In the genomic region with DNA sequence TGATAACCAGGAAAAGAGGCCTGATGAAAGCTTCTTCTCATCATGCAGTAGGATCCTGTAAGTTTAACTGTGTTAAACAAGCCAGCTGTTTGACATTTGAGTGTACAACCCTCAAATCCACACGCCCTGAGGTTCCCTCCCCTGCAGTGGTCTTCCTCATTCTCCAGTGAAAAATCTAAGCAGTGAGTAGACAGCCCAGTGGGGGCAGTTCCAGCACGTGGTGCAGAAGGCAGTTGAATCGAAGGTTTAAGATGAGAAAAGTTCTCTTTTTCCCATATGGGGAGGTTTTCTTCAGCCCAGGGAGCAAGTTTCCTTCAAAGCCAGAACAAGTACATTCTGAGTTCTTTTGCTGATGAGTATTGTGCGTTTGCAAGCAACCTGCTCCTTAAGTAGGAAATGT, we compare ENCODE assay signal across 7 cellular contexts.
"Had no signal": no experiment of that assay in that cellular context is flagged by ENCODE, and none has a peak within 500 bp of the region (broad histone marks: within the 10 kb centered on the region; RNA-seq: fewer than 3 reads in every experiment).

No MANE protein-coding gene starts in this region.

- ATAC-seq: GM23338, HepG2 had no signal

- H3K27me3 Mint-ChIP-seq: IgD-negative memory B cell had no signal

- H3K36me3 Mint-ChIP-seq: IgD-negative memory B cell had no signal

- DNase-seq: H9, HCEC 1CT had no signal

- H3K4me3 Mint-ChIP-seq: GM23338, H9, IgD-negative memory B cell had no signal

- H3K9me3 Mint-ChIP-seq: GM23338, H9 had no signal

- H3K27ac Mint-ChIP-seq: GM23338, H9, IgD-negative memory B cell had no signal

- FAIRE-seq: H1, H54, HepG2 had no signal

- H3K4me3 ChIP-seq: GM23338 had no signal

- H3K4me1 Mint-ChIP-seq: GM23338 had no signal
